Comparison of ENCODE assay signal across 22 cellular contexts in genomic region chr12:11015775-11016430, GRCh38. TPM values are rescaled to one million over a fixed set of nuclear protein-coding genes. Genes with fewer than 3 reads are reported as not detected.
DNase-seq lines count a peak whose midpoint lies in the region; ATAC-seq and TF ChIP-seq lines count a peak whose summit lies in the region.
"Had no signal": no experiment of that assay in that cellular context is flagged by ENCODE, and none has a peak within 500 bp of the region (broad histone marks: within the 10 kb centered on the region; RNA-seq: fewer than 3 reads in every experiment).

No MANE protein-coding gene starts in this region.

- peaks cover 3% of the 10 kb centered on the region for H3K79me1 ChIP-seq in trophoblast cell (ENCODE audit: low read length)

- H4K12ac ChIP-seq in trophoblast cell (ENCODE audit: low read depth, low read length), result no peak overlapping the region

- no peak overlapping the region for H4K91ac ChIP-seq in trophoblast cell (ENCODE audit: low read depth, low read length)

- H2BK5ac ChIP-seq in trophoblast cell (ENCODE audit: low read depth, low read length, poor library complexity), result no peak overlapping the region

- BruUV-seq in Calu3 (replicated peaks; lab: Mats Ljungman, UMichigan), result no TSS peak

- no peaks in the 10 kb centered on the region for H3K27me3 Mint-ChIP-seq in Calu3 (ENCODE audit: unreplicated experiment)
- H3K27me3 Mint-ChIP-seq: activated CD8-positive, alpha-beta T cell treated with anti-CD3 and anti-CD28 coated beads for 36 hours; brain; stimulated activated naive CD8-positive, alpha-beta T cell treated with anti-CD3 and anti-CD28 coated beads, Interleukin-15, Interleukin-2, amounts not matched to agents 100 ng/mL and 50 ng/mL, for 24 hours had no signal

- H3K4me3 Mint-ChIP-seq in Calu3 (ENCODE audit: low read depth, unreplicated experiment), result no peak overlapping the region
- H3K4me3 Mint-ChIP-seq: activated CD8-positive, alpha-beta T cell treated with anti-CD3 and anti-CD28 coated beads for 36 hours; brain; immature natural killer cell; stimulated activated naive CD8-positive, alpha-beta T cell treated with anti-CD3 and anti-CD28 coated beads, Interleukin-15, Interleukin-2, amounts not matched to agents 100 ng/mL and 50 ng/mL, for 24 hours had no signal

- no peaks in the 10 kb centered on the region for H3K79me2 ChIP-seq in trophoblast cell (ENCODE audit: control insufficient read depth, insufficient read depth, low read length, poor library complexity)

- no peak overlapping the region for H2AFZ ChIP-seq in trophoblast cell (ENCODE audit: insufficient read depth, low read length, poor library complexity)

- no peak overlapping the region for H3K4ac ChIP-seq in trophoblast cell (ENCODE audit: low read depth, low read length)

- in situ Hi-C loops in SK-MEL-5 (cut with HindIII; ENCODE audit: low pct_unique_long_range_greater_than_20kb, low sequenced_read_pairs), result no loop called here

- H2AK5ac ChIP-seq in trophoblast cell (ENCODE audit: low read length), result no peak overlapping the region

- H3K27me3 ChIP-seq in trophoblast cell (ENCODE audit: insufficient read depth, low read length), result no peaks in the 10 kb centered on the region
- H3K27me3 ChIP-seq: BLaER1, tibial nerve had no signal

- no peak overlapping the region for H3K18ac ChIP-seq in trophoblast cell (ENCODE audit: low read length)

- H3K23ac ChIP-seq in trophoblast cell (ENCODE audit: low read length), result no peak overlapping the region

- no CpG with 5 or more reads among the region's 4 CpGs for WGBS in trophoblast cell (ENCODE audit: extremely low coverage, insufficient coverage, insufficient read length)

- no peaks in the 10 kb centered on the region for H3K36me3 ChIP-seq in trophoblast cell (ENCODE audit: control insufficient read depth in 1 of 2, insufficient read depth in 2 of 2, low read length in 2 of 2)
- H3K36me3 ChIP-seq: tibial nerve had no signal

- no peak overlapping the region for H2BK12ac ChIP-seq in trophoblast cell (ENCODE audit: low read length)

- H3K27ac Mint-ChIP-seq in Calu3 (ENCODE audit: unreplicated experiment), result peak overlapping the region; percentile 11
- H3K27ac Mint-ChIP-seq: activated CD8-positive, alpha-beta T cell treated with anti-CD3 and anti-CD28 coated beads for 36 hours; brain; immature natural killer cell; stimulated activated naive CD8-positive, alpha-beta T cell treated with anti-CD3 and anti-CD28 coated beads, Interleukin-15, Interleukin-2, amounts not matched to agents 100 ng/mL and 50 ng/mL, for 24 hours had no signal

- no peak for ATAC-seq in GM21619 (IDR thresholded peaks at IDR 0.05; ENCODE audit: unreplicated experiment)
- ATAC-seq: activated CD8-positive, alpha-beta T cell treated with anti-CD3 and anti-CD28 coated beads for 36 hours had no signal

- H3K14ac ChIP-seq in trophoblast cell (ENCODE audit: low read length), result no peak overlapping the region

- no peak overlapping the region for H3K4me2 ChIP-seq in trophoblast cell (ENCODE audit: low read length)
- H3K4me2 ChIP-seq: BLaER1, KMS-11 had no signal

- no peak overlapping the region for H3K9ac ChIP-seq in trophoblast cell (ENCODE audit: low read length)
- H3K9ac ChIP-seq: BLaER1, KMS-11 had no signal

- no peaks in the 10 kb centered on the region for H3K9me3 ChIP-seq in trophoblast cell (ENCODE audit: insufficient read depth, low read depth, low read length)
- H3K9me3 ChIP-seq: BLaER1, tibial nerve had no signal

- peaks cover 11 to 14% of the 10 kb centered on the region in 2 experiments for H3K4me1 ChIP-seq in trophoblast cell (ENCODE audit: control insufficient read depth in 1 of 2, insufficient read depth in 2 of 2, low read length in 2 of 2)

- CTCF ChIA-PET in Calu3 (lab: Charles Lee), result no interaction called here

- H3K36me3 Mint-ChIP-seq in Calu3 (ENCODE audit: insufficient read depth, unreplicated experiment), result no peaks in the 10 kb centered on the region
- H3K36me3 Mint-ChIP-seq: immature natural killer cell had no signal

- intact Hi-C loops in Calu3 (cut with micrococcal nuclease; ENCODE audit: unreplicated experiment), result loop anchor here (1.0 kb wide), 1 partner anchor 54 kb away; no protein-coding TSS in a partner anchor

- peaks cover 15% of the 10 kb centered on the region for H3K4me1 Mint-ChIP-seq in Calu3 (ENCODE audit: low read depth, unreplicated experiment)
- H3K4me1 Mint-ChIP-seq: brain had no signal

- TF ChIP-seq CTCF in Calu3 (IDR thresholded peaks at IDR 0.05; ENCODE audit: unreplicated experiment), result no peak

- no peaks in the 10 kb centered on the region for H3K9me3 Mint-ChIP-seq in Calu3 (ENCODE audit: low read depth, unreplicated experiment)
- H3K9me3 Mint-ChIP-seq: activated CD8-positive, alpha-beta T cell treated with anti-CD3 and anti-CD28 coated beads for 36 hours; brain; immature natural killer cell; stimulated activated naive CD8-positive, alpha-beta T cell treated with anti-CD3 and anti-CD28 coated beads, Interleukin-15, Interleukin-2, amounts not matched to agents 100 ng/mL and 50 ng/mL, for 24 hours had no signal

- H3K27ac ChIP-seq in trophoblast cell (ENCODE audit: low read depth, low read length), result peak overlapping the region; percentile 61
- H3K27ac ChIP-seq: BLaER1, KMS-11 had no signal

- no peak overlapping the region for H3K4me3 ChIP-seq in trophoblast cell (ENCODE audit: low read depth, low read length)
- H3K4me3 ChIP-seq: BLaER1, lung, tibial nerve had no signal

- no peak overlapping the region for H4K8ac ChIP-seq in trophoblast cell (ENCODE audit: low read depth, low read length)

- DNase-seq in Calu3, result peak; percentile 7
- peak; percentile 10 for DNase-seq in SK-MEL-5 (ENCODE audit: low read depth, low spot score)
- DNase-seq in foreskin melanocyte, result peak; percentile 20
- DNase-seq in trophoblast cell, result no peak
- DNase-seq in hippocampal formation (lab: John Stamatoyannopoulos, UW), result no peak
- DNase-seq in GM19238 (ENCODE audit: insufficient read length, low spot score), result no peak
- no peak for DNase-seq in NCI-H526 treated with DMSO at 0.1 percent for 48 hours (lab: John Stamatoyannopoulos, UW)
- DNase-seq: activated CD8-positive, alpha-beta T cell treated with anti-CD3 and anti-CD28 coated beads for 36 hours; activated effector memory CD4-positive, alpha-beta T cell treated with anti-CD3 and anti-CD28 coated beads, Interleukin-2, amount 50 U/mL, for 16 hours; activated T-cell treated with anti-CD3 and anti-CD28 coated beads for 4 hours; immature natural killer cell; NCI-H1694 treated with DMSO at 0.1 percent for 48 hours; NCI-H748 treated with DMSO at 0.1 percent for 48 hours; T1000 had no signal

- H2BK120ac ChIP-seq in trophoblast cell (ENCODE audit: insufficient read depth, low read length, poor library complexity), result no peak overlapping the region

RNA-seq across cellular contexts. Expression of gene TAS2R19, which starts 6.5 kb away (rescaled TPM):
- total RNA-seq in Calu3 (2022), result 3.2 and 4.5 TPM in 2 replicates
- total RNA-seq in SK-MEL-5 (2014; rRNA removed; shearing (Covaris generic)), result 0.32 and 0.55 TPM in 2 replicates
- polyA plus RNA-seq in SK-MEL-5 (2015; cell fraction: cytosol; rRNA removed), result 0.45 TPM in 1 of 2 replicates, not detected in the other
- polyA plus RNA-seq in SK-MEL-5 (2015; cell fraction: nucleus; rRNA removed), result 1.0 and 2.7 TPM in 2 replicates
- polyA plus RNA-seq in trophoblast cell (2013), result 0.06 and 0.08 TPM in 2 replicates
- polyA plus RNA-seq: immature natural killer cell had no signal

RNA-seq across cellular contexts. Expression of gene TAS2R31, which starts 15.3 kb away (rescaled TPM):
- total RNA-seq in Calu3 (2022), result 3.6 and 4.1 TPM in 2 replicates
- 0.98 and 1.7 TPM in 2 replicates for total RNA-seq in SK-MEL-5 (2014; rRNA removed; shearing (Covaris generic))
- 0.15 and 0.18 TPM in 2 replicates for polyA plus RNA-seq in SK-MEL-5 (2015; cell fraction: cytosol; rRNA removed)
- 1.8 and 5.9 TPM in 2 replicates for polyA plus RNA-seq in SK-MEL-5 (2015; cell fraction: nucleus; rRNA removed)
- 0.07 and 0.17 TPM in 2 replicates for polyA plus RNA-seq in trophoblast cell (2013)
- polyA plus RNA-seq: immature natural killer cell had no signal

RNA-seq across cellular contexts. Expression of gene TAS2R20, which starts 17.8 kb away (rescaled TPM):
- 2.4 and 3.3 TPM in 2 replicates for total RNA-seq in Calu3 (2022)
- total RNA-seq in SK-MEL-5 (2014; rRNA removed; shearing (Covaris generic)), result 1.1 and 1.3 TPM in 2 replicates
- not detected in 2 replicates for polyA plus RNA-seq in SK-MEL-5 (2015; cell fraction: cytosol; rRNA removed)
- polyA plus RNA-seq in SK-MEL-5 (2015; cell fraction: nucleus; rRNA removed), result 6.8 and 9.0 TPM in 2 replicates
- 0.11 and 0.14 TPM in 2 replicates for polyA plus RNA-seq in trophoblast cell (2013)

RNA-seq across cellular contexts. Expression of gene TAS2R50, which starts 29.2 kb away (rescaled TPM):
- 1.8 TPM in 2 replicates for total RNA-seq in Calu3 (2022)
- 1.3 TPM in 1 of 2 replicates, not detected in the other for total RNA-seq in SK-MEL-5 (2014; rRNA removed; shearing (Covaris generic))
- polyA plus RNA-seq in SK-MEL-5 (2015; cell fraction: cytosol; rRNA removed), result not detected in 2 replicates
- polyA plus RNA-seq in SK-MEL-5 (2015; cell fraction: nucleus; rRNA removed), result not detected in 2 replicates
- polyA plus RNA-seq in trophoblast cell (2013), result 0.06 TPM in 1 of 2 replicates, not detected in the other
- polyA plus RNA-seq: immature natural killer cell had no signal

RNA-seq across cellular contexts. Expression of gene TAS2R46, which starts 46.2 kb away (rescaled TPM):
- total RNA-seq in Calu3 (2022), result 1.1 and 2.2 TPM in 2 replicates
- total RNA-seq in SK-MEL-5 (2014; rRNA removed; shearing (Covaris generic)), result 0.16 and 0.95 TPM in 2 replicates
- not detected in 2 replicates for polyA plus RNA-seq in SK-MEL-5 (2015; cell fraction: cytosol; rRNA removed)
- polyA plus RNA-seq in SK-MEL-5 (2015; cell fraction: nucleus; rRNA removed), result not detected in 2 replicates
- not detected in 2 replicates for polyA plus RNA-seq in trophoblast cell (2013)
- total RNA-seq: H1 had no signal
- polyA plus RNA-seq: immature natural killer cell, lung had no signal

Comparison
In these comparisons a context has a peak if more than half of its experiments do, and no peak if none do; other contexts are left out.
1. DNase-seq: peak in Calu3 (single experiment), SK-MEL-5 (single experiment) and foreskin melanocyte (single experiment); none in trophoblast cell (0 of 2), hippocampal formation (0 of 2), GM19238 (single experiment) and NCI-H526 treated with DMSO at 0.1 percent for 48 hours (single experiment).